In genomic region chr7:77537136-77537594, GRCh38 we compare ENCODE assay signal across 8 cellular contexts. TPM values are rescaled to one million over a fixed set of nuclear protein-coding genes. Genes with fewer than 3 reads are reported as not detected.
DNase-seq lines count a peak whose midpoint lies in the region; ATAC-seq and TF ChIP-seq lines count a peak whose summit lies in the region.

Gene PTPN12 (plus strand): TSS chr7:77537295. CDS start chr7:77537547, 252 bp downstream.

- no peaks in the 10 kb centered on the region for H3K9me3 Mint-ChIP-seq in T-helper 2 cell treated with Interferon-gamma antibody and Interleukin-4, amounts not matched to agents 5 μg/mL and 100 μg/mL, for 36 hours
- H3K9me3 Mint-ChIP-seq in neural progenitor cell = peaks cover 11% of the 10 kb centered on the region

- H3K27ac Mint-ChIP-seq in T-helper 2 cell treated with Interferon-gamma antibody and Interleukin-4, amounts not matched to agents 5 μg/mL and 100 μg/mL, for 36 hours = peak within 1 kb of the TSS; percentile 88
- peak within 1 kb of the TSS; percentile 98 for H3K27ac Mint-ChIP-seq in neural progenitor cell

- H3F3A ChIP-seq in neural progenitor cell (ENCODE audit: low read depth) = peaks cover 40% of the 10 kb centered on the region

- in situ Hi-C loops in ACHN (cut with HindIII; ENCODE audit: low pct_ligation_motif_present, low pct_unique_long_range_greater_than_20kb, low sequenced_read_pairs) = no loop called here

- peaks cover 14% of the 10 kb centered on the region for H3K27me3 Mint-ChIP-seq in T-helper 2 cell treated with Interferon-gamma antibody and Interleukin-4, amounts not matched to agents 5 μg/mL and 100 μg/mL, for 36 hours (ENCODE audit: low read depth)
- H3K27me3 Mint-ChIP-seq in neural progenitor cell (ENCODE audit: insufficient read depth, low read depth) = peaks cover 6% of the 10 kb centered on the region

- H4K20me1 ChIP-seq in BLaER1 (peaks cover 36% of the 10 kb centered on the region), neural progenitor cell (ENCODE audit: low read depth) (peaks cover 36% of the 10 kb centered on the region)

- peaks cover 22% of the 10 kb centered on the region for H3K4me1 ChIP-seq in BLaER1
- peaks cover 7% of the 10 kb centered on the region for H3K4me1 ChIP-seq in neural progenitor cell

- H3K36me3 ChIP-seq in BLaER1 (no peaks in the 10 kb centered on the region), neural progenitor cell (no peaks in the 10 kb centered on the region)

- peak; percentile 34 for ATAC-seq in GM18909 (IDR thresholded peaks at IDR 0.05; ENCODE audit: poor library complexity, unreplicated experiment)
- peak; percentile 5 for ATAC-seq in HG03558 (IDR thresholded peaks at IDR 0.05; ENCODE audit: extremely low read depth, unreplicated experiment)

- H2AFZ ChIP-seq in neural progenitor cell (replicated peaks) = peak within 1 kb of the TSS; percentile 85

- H3K79me2 ChIP-seq in neural progenitor cell (ENCODE audit: low read depth) = peaks cover 50% of the 10 kb centered on the region

- no peak for DNase-seq in T-helper 2 cell treated with Interferon-gamma antibody and Interleukin-4, amounts not matched to agents 5 μg/mL and 100 μg/mL, for 36 hours (ENCODE audit: low spot score)
- DNase-seq in fibroblast of the aortic adventitia (ENCODE audit: low read depth) (no peak), neural progenitor cell (ENCODE audit: low spot score) (no peak), ACHN (no peak), DMS114 treated with DMSO at 0.1 percent for 48 hours (lab: John Stamatoyannopoulos, UW; ENCODE audit: unreplicated experiment) (no peak)

- H3K4me2 ChIP-seq in BLaER1 (peak within 1 kb of the TSS; percentile 93), neural progenitor cell (peak within 1 kb of the TSS; percentile 86)

- H3K9me3 ChIP-seq in BLaER1 (peaks cover 9% of the 10 kb centered on the region; the same call in 1 of the 2 replicates), neural progenitor cell (ENCODE audit: low read depth) (no peaks in the 10 kb centered on the region)

- no peaks in the 10 kb centered on the region for H3K36me3 Mint-ChIP-seq in T-helper 2 cell treated with Interferon-gamma antibody and Interleukin-4, amounts not matched to agents 5 μg/mL and 100 μg/mL, for 36 hours (ENCODE audit: low read depth)
- peaks cover 9% of the 10 kb centered on the region for H3K36me3 Mint-ChIP-seq in neural progenitor cell

- TF ChIP-seq CTCF in fibroblast of the aortic adventitia (IDR thresholded peaks at IDR 0.05; ENCODE audit: insufficient read depth, low read length) = no peak
- no peak for TF ChIP-seq CTCF in neural progenitor cell (IDR thresholded peaks at IDR 0.05)

- peak within 1 kb of the TSS; percentile 88 for H3K27ac ChIP-seq in BLaER1
- H3K27ac ChIP-seq in neural progenitor cell = peak within 1 kb of the TSS; percentile 96

- H3K4me3 ChIP-seq in BLaER1 (peak within 1 kb of the TSS; percentile 95), fibroblast of the aortic adventitia (ENCODE audit: low read depth, low read length) (peak within 1 kb of the TSS; percentile 97), neural progenitor cell (peak within 1 kb of the TSS; percentile 99)

- H3K27me3 ChIP-seq in BLaER1 (no peaks in the 10 kb centered on the region), neural progenitor cell (no peaks in the 10 kb centered on the region)

- H3K9ac ChIP-seq in BLaER1 = peak within 1 kb of the TSS; percentile 91
- H3K9ac ChIP-seq in neural progenitor cell = peak within 1 kb of the TSS; percentile 79

- H3K4me1 Mint-ChIP-seq in T-helper 2 cell treated with Interferon-gamma antibody and Interleukin-4, amounts not matched to agents 5 μg/mL and 100 μg/mL, for 36 hours (ENCODE audit: low read depth) = peaks cover 5% of the 10 kb centered on the region
- H3K4me1 Mint-ChIP-seq in neural progenitor cell = peaks cover 19% of the 10 kb centered on the region

- H3K4me3 Mint-ChIP-seq in T-helper 2 cell treated with Interferon-gamma antibody and Interleukin-4, amounts not matched to agents 5 μg/mL and 100 μg/mL, for 36 hours = peak within 1 kb of the TSS; percentile 97
- H3K4me3 Mint-ChIP-seq in neural progenitor cell = peak within 1 kb of the TSS; percentile 97

RNA-seq across cellular contexts. Expression of gene PTPN12, which starts in this region (rescaled TPM):
- total RNA-seq in fibroblast of the aortic adventitia (ENCODE audit: low replicate concordance) = 46.9 and 54.0 TPM in 2 replicates
- 46.3 and 86.6 TPM in 2 replicates for total RNA-seq in neural progenitor cell (ENCODE audit: low replicate concordance)
